13 cellular contexts compared by ENCODE assay signal in genomic region chr9:89492586-89492985, GRCh38. TPM values are rescaled to one million over a fixed set of nuclear protein-coding genes. Genes with fewer than 3 reads are reported as not detected.
DNase-seq lines count a peak whose midpoint lies in the region; ATAC-seq and TF ChIP-seq lines count a peak whose summit lies in the region.
"Had no signal": no experiment of that assay in that cellular context is flagged by ENCODE, and none has a peak within 500 bp of the region (broad histone marks: within the 10 kb centered on the region; RNA-seq: fewer than 3 reads in every experiment).

No MANE protein-coding gene starts in this region.

- no peak for DNase-seq in CD4-positive, CD25-positive, alpha-beta regulatory T cell
- DNase-seq in H9 (no peak), naive B cell (no peak), HuH-7.5 (ENCODE audit: low spot score) (no peak)
- no peak for DNase-seq in central memory CD4-positive, alpha-beta T cell
- DNase-seq: activated CD4-positive, alpha-beta T cell treated with anti-CD3 and anti-CD28 coated beads, Interleukin-2, amount 50 U/mL, for 48 hours; caudate nucleus; NCI-H1694 treated with DMSO at 0.1 percent for 48 hours; stimulated activated CD4-positive, alpha-beta T cell treated with anti-CD3 and anti-CD28 coated beads, Interleukin-2, amount 100 ng/mL, for 48 hours had no signal

- H2AFZ ChIP-seq in H9 (ENCODE audit: low read length) = no peak overlapping the region
- H2AFZ ChIP-seq: parathyroid adenoma had no signal

- no peak overlapping the region for H2BK5ac ChIP-seq in H9 (ENCODE audit: insufficient read length, low read length)

- H3K27me3 ChIP-seq in CD4-positive, CD25-positive, alpha-beta regulatory T cell (ENCODE audit: control insufficient read depth, insufficient read depth, low read length) = no peaks in the 10 kb centered on the region
- no peaks in the 10 kb centered on the region for H3K27me3 ChIP-seq in H9 (ENCODE audit: insufficient read depth, low read length)

- H3K79me2 ChIP-seq in H9 (ENCODE audit: insufficient read depth, low read length) = peaks cover 45% of the 10 kb centered on the region; the same call in 1 of the 2 replicates
- H3K79me2 ChIP-seq: parathyroid adenoma had no signal

- H3K79me1 ChIP-seq in H9 (ENCODE audit: insufficient read depth, low read depth, low read length, poor library complexity, severe bottlenecking) = peaks cover 18% of the 10 kb centered on the region

- H3K27ac ChIP-seq in CD4-positive, CD25-positive, alpha-beta regulatory T cell (ENCODE audit: insufficient read depth, low read length, poor library complexity, severe bottlenecking) = peak overlapping the region; percentile 82
- no peak overlapping the region for H3K27ac ChIP-seq in H9 (ENCODE audit: insufficient read length, low read depth, low read length)
- H3K27ac ChIP-seq: parathyroid adenoma had no signal

- no peaks in the 10 kb centered on the region for H3K36me3 ChIP-seq in CD4-positive, CD25-positive, alpha-beta regulatory T cell (ENCODE audit: control insufficient read depth, insufficient read depth, low read length)

- peak overlapping the region; percentile 87 to 100 (median 94) for H3K4me3 Mint-ChIP-seq in CD4-positive, CD25-positive, alpha-beta regulatory T cell
- no peak overlapping the region for H3K4me3 Mint-ChIP-seq in H9
- H3K4me3 Mint-ChIP-seq in activated naive CD8-positive, alpha-beta T cell = peak overlapping the region; percentile 97
- H3K4me3 Mint-ChIP-seq in naive B cell = peak overlapping the region in 2 of 8 donors; percentile 0 to 45
- H3K4me3 Mint-ChIP-seq: type B pancreatic cell had no signal

- H2BK20ac ChIP-seq in H9 (ENCODE audit: low read depth, low read length, poor library complexity, severe bottlenecking) = no peak overlapping the region

- no peaks in the 10 kb centered on the region for H3K9me3 Mint-ChIP-seq in CD4-positive, CD25-positive, alpha-beta regulatory T cell
- H3K9me3 Mint-ChIP-seq in H9 (no peaks in the 10 kb centered on the region), naive B cell (no peaks in the 10 kb centered on the region)
- no peaks in the 10 kb centered on the region for H3K9me3 Mint-ChIP-seq in activated naive CD8-positive, alpha-beta T cell (ENCODE audit: low read depth)

- H3K4me1 ChIP-seq in CD4-positive, CD25-positive, alpha-beta regulatory T cell (ENCODE audit: control insufficient read depth, insufficient read depth, low read length, poor library complexity, severe bottlenecking) = peaks cover 87% of the 10 kb centered on the region
- H3K4me1 ChIP-seq in H9 (ENCODE audit: insufficient read depth, low read length) = peaks cover 20% of the 10 kb centered on the region
- H3K4me1 ChIP-seq: parathyroid adenoma had no signal

- H4K91ac ChIP-seq in H9 (ENCODE audit: insufficient read length, low read depth, low read length) = no peak overlapping the region

- peaks cover 10% of the 10 kb centered on the region for H3K23me2 ChIP-seq in H9 (ENCODE audit: insufficient read length, low read depth, low read length, poor library complexity, severe bottlenecking)

- no peak for TF ChIP-seq CTCF in H9 (conservative IDR thresholded peaks at IDR 0.05)

- H2BK120ac ChIP-seq in H9 (ENCODE audit: low read depth, low read length, poor library complexity, severe bottlenecking) = no peak overlapping the region

- no peak overlapping the region for H2AK5ac ChIP-seq in H9 (ENCODE audit: insufficient read length, low read length)

- H3K36me3 Mint-ChIP-seq in CD4-positive, CD25-positive, alpha-beta regulatory T cell = peaks cover 33% of the 10 kb centered on the region
- peaks cover 0 to 5% (median 0%) of the 10 kb centered on the region in 3 experiments; a peak in 4 of 7 replicates for H3K36me3 Mint-ChIP-seq in H9 (ENCODE audit: insufficient read depth in 1 of 3, low read depth in 3 of 3)
- peaks cover 21% of the 10 kb centered on the region for H3K36me3 Mint-ChIP-seq in activated naive CD8-positive, alpha-beta T cell
- peaks cover 0 to 8% of the 10 kb centered on the region in 2 donors for H3K36me3 Mint-ChIP-seq in naive B cell

- H3K4ac ChIP-seq in H9 (ENCODE audit: low read depth, low read length) = no peak overlapping the region

- no peaks in the 10 kb centered on the region for H4K20me1 ChIP-seq in H9 (ENCODE audit: control insufficient read depth, insufficient read depth, insufficient read length)

- H3K56ac ChIP-seq in H9 (ENCODE audit: insufficient read length, low read depth, low read length) = no peak overlapping the region

- no peak overlapping the region for H3K18ac ChIP-seq in H9 (ENCODE audit: insufficient read length, low read depth, low read length)

- no peak overlapping the region for H3K14ac ChIP-seq in H9 (ENCODE audit: insufficient read depth, low read length)

- no CpG with 5 or more reads among the region's 9 CpGs for WGBS in H9 (ENCODE audit: extremely low coverage, insufficient read length, low lambda C conversion rate)

- H2BK12ac ChIP-seq in H9 (ENCODE audit: insufficient read length, low read depth, low read length) = no peak overlapping the region

- no peak overlapping the region for H4K8ac ChIP-seq in H9 (replicated peaks; ENCODE audit: insufficient read length, low read depth, low read length)

- H3K4me2 ChIP-seq in H9 (ENCODE audit: insufficient read depth, insufficient read length, low read length) = no peak overlapping the region

- no peak overlapping the region for H2BK15ac ChIP-seq in H9 (ENCODE audit: low read depth, low read length)

- peak overlapping the region; percentile 92 to 98 (median 94) for H3K27ac Mint-ChIP-seq in CD4-positive, CD25-positive, alpha-beta regulatory T cell
- H3K27ac Mint-ChIP-seq in H9 (peak overlapping the region; percentile 59 to 81 (median 78); a peak in 4 of 7 replicates), naive B cell (peak overlapping the region in 4 of 6 donors; percentile 2 to 92 (median 82))
- H3K27ac Mint-ChIP-seq in activated naive CD8-positive, alpha-beta T cell = peak overlapping the region; percentile 97
- H3K27ac Mint-ChIP-seq: type B pancreatic cell had no signal

- no peak overlapping the region for H3T11ph ChIP-seq in H9 (ENCODE audit: low read length)

- peaks cover 36 to 95% (median 71%) of the 10 kb centered on the region in 4 donors for H3K4me1 Mint-ChIP-seq in CD4-positive, CD25-positive, alpha-beta regulatory T cell
- H3K4me1 Mint-ChIP-seq in H9 = peaks cover 78 to 82% of the 10 kb centered on the region in 2 experiments
- peaks cover 87% of the 10 kb centered on the region for H3K4me1 Mint-ChIP-seq in activated naive CD8-positive, alpha-beta T cell (ENCODE audit: low read depth)
- peaks cover 72 to 94% (median 91%) of the 10 kb centered on the region in 3 donors for H3K4me1 Mint-ChIP-seq in naive B cell

- H3K27me3 Mint-ChIP-seq in CD4-positive, CD25-positive, alpha-beta regulatory T cell = no peaks in the 10 kb centered on the region
- H3K27me3 Mint-ChIP-seq in H9 (ENCODE audit: low read depth) = no peaks in the 10 kb centered on the region
- H3K27me3 Mint-ChIP-seq in activated naive CD8-positive, alpha-beta T cell = no peaks in the 10 kb centered on the region
- H3K27me3 Mint-ChIP-seq in naive B cell = no peaks in the 10 kb centered on the region
- H3K27me3 Mint-ChIP-seq: type B pancreatic cell had no signal

- no peak overlapping the region for H3K9ac ChIP-seq in H9 (ENCODE audit: extremely low read depth, insufficient read length, low read length)
- H3K9ac ChIP-seq: parathyroid adenoma had no signal

- peak overlapping the region; percentile 92 for H3K4me3 ChIP-seq in CD4-positive, CD25-positive, alpha-beta regulatory T cell (ENCODE audit: low read depth, low read length)

- no peak for ATAC-seq in CD4-positive, CD25-positive, alpha-beta regulatory T cell (ENCODE audit: low read depth in 2 of 2)
- ATAC-seq in naive B cell (ENCODE audit: low read depth in 2 of 2) (no peak), HG03521 (IDR thresholded peaks at IDR 0.05; ENCODE audit: unreplicated experiment) (no peak)

- H3K9me3 ChIP-seq in CD4-positive, CD25-positive, alpha-beta regulatory T cell (ENCODE audit: control insufficient read depth in 2 of 2, low read length in 2 of 2) = no peaks in the 10 kb centered on the region
- H3K9me3 ChIP-seq in H9 (ENCODE audit: control insufficient read depth, low read depth, low read length) = no peaks in the 10 kb centered on the region

- no peak overlapping the region for H4K5ac ChIP-seq in H9 (ENCODE audit: insufficient read length, low read depth, low read length)

- H3K23ac ChIP-seq in H9 (ENCODE audit: insufficient read length, low read depth, low read length) = no peak overlapping the region

RNA-seq across cellular contexts. Expression of gene SEMA4D, which starts 5.3 kb away (rescaled TPM):
- total RNA-seq in CD4-positive, CD25-positive, alpha-beta regulatory T cell = 480 TPM
- 100 to 1,000 TPM in 1 of 4 donors, 10 to 100 TPM in 3; 67.5 to 108 (median 90.2) TPM for polyA plus RNA-seq in CD4-positive, CD25-positive, alpha-beta regulatory T cell
- 41.8 and 47.2 TPM in 2 replicates for total RNA-seq in H9 (2021)
- 10 to 100 TPM; 13.4 to 38.2 (median 21.5) TPM for polyA plus RNA-seq in naive B cell (ENCODE audit: low read depth in 6 of 6)

Comparison
In these comparisons a context has a peak if more than half of its experiments do, and no peak if none do; other contexts are left out.
1. H3K4me3 Mint-ChIP-seq: peak in CD4-positive, CD25-positive, alpha-beta regulatory T cell (4 of 4) and activated naive CD8-positive, alpha-beta T cell (single experiment); none in H9 (0 of 2).
2. Peak in every context shown above with its lines, with median percentiles within 50 percentile points of each other: H3K27ac Mint-ChIP-seq.